ENCODE assay signal across 7 cellular contexts in genomic region chr2:95992102-95992501, GRCh38. TPM values are rescaled to one million over a fixed set of nuclear protein-coding genes. Genes with fewer than 3 reads are reported as not detected.
DNase-seq lines count a peak whose midpoint lies in the region; ATAC-seq and TF ChIP-seq lines count a peak whose summit lies in the region.
"Not testable (repeated sequence)": the region's sequence is repeated elsewhere in the genome, so short reads cannot be mapped to it uniquely, and the experiment has no call there.

No MANE protein-coding gene starts in this region.

- TF ChIP-seq EP300 in sigmoid colon (IDR thresholded peaks at IDR 0.05), result not testable (repeated sequence)

- H3K36me3 ChIP-seq in KMS-11 (ENCODE audit: insufficient read depth); duodenal mucosa (ENCODE audit: control insufficient read depth in 1 of 2, insufficient read depth in 2 of 2, low read length in 2 of 2); kidney epithelial cell (ENCODE audit: control insufficient read depth, insufficient read depth, low read length); sigmoid colon: not testable (repeated sequence)

- peak; percentile 7 for DNase-seq in activated T-cell treated with anti-CD3 and anti-CD28 coated beads for 24 hours (ENCODE audit: low read depth)
- DNase-seq in kidney epithelial cell (ENCODE audit: low read depth); sigmoid colon: not testable (repeated sequence)

- peak overlapping the region; percentile 90; the same call in 1 of the 2 replicates for H3K9ac ChIP-seq in KMS-11
- peak overlapping the region in 1 of 2 donors; percentile 73 for H3K9ac ChIP-seq in duodenal mucosa (ENCODE audit: low read depth in 1 of 2, low read length in 2 of 2)

- H3K9me3 ChIP-seq in duodenal mucosa (ENCODE audit: control insufficient read depth in 1 of 2, low read length in 2 of 2); sigmoid colon: not testable (repeated sequence)

- H3K4me3 ChIP-seq in KMS-11 (IDR thresholded peaks at IDR 0.05; ENCODE audit: insufficient read depth, low read depth, low read length), result not testable (repeated sequence)
- H3K4me3 ChIP-seq in duodenal mucosa (ENCODE audit: low read depth in 1 of 2, low read length in 2 of 2) (peak overlapping the region; percentile 65 to 70), kidney epithelial cell (ENCODE audit: low read depth, low read length) (peak overlapping the region; percentile 40), sigmoid colon (peak overlapping the region; percentile 52 to 65 (median 62))

- intact Hi-C loops in sigmoid colon (cut with DNase I), result loop anchor here (2.0 kb wide), 1 partner anchor 125 kb away; the partner anchor contains the start of gene ADRA2B

- TF ChIP-seq CTCF in KMS-11 (conservative IDR thresholded peaks at IDR 0.05; ENCODE audit: low read depth, low read length); kidney epithelial cell (IDR thresholded peaks at IDR 0.05; ENCODE audit: insufficient read depth, low read length, poor library complexity, severe bottlenecking); sigmoid colon (IDR thresholded peaks at IDR 0.05): not testable (repeated sequence)

- 0 to 1% methylated on average over 13 to 17 of the region's 39 CpGs for WGBS in sigmoid colon, 2 donors

- not testable (repeated sequence) for TF ChIP-seq POLR2A in sigmoid colon (IDR thresholded peaks at IDR 0.05)

- H3K4me1 ChIP-seq in KMS-11 (ENCODE audit: low read depth, poor library complexity, severe bottlenecking), result peaks cover 11% of the 10 kb centered on the region
- H3K4me1 ChIP-seq in duodenal mucosa (ENCODE audit: control insufficient read depth in 1 of 2, insufficient read depth in 2 of 2, low read length in 2 of 2); sigmoid colon: not testable (repeated sequence)

- H2AFZ ChIP-seq in KMS-11 (ENCODE audit: low read depth), result peak overlapping the region; percentile 91

- H3K27ac ChIP-seq in KMS-11, result peak overlapping the region; percentile 89
- H3K27ac ChIP-seq in duodenal mucosa (ENCODE audit: low read depth, low read length), result not testable (repeated sequence)
- peak overlapping the region; percentile 87 to 91 (median 89) for H3K27ac ChIP-seq in sigmoid colon

- not testable (repeated sequence) for H4K20me1 ChIP-seq in KMS-11 (ENCODE audit: insufficient read depth)

- H3K27me3 ChIP-seq in KMS-11 (ENCODE audit: insufficient read depth, low read depth); duodenal mucosa (ENCODE audit: control insufficient read depth in 1 of 2, insufficient read depth in 2 of 2, low read length in 2 of 2); kidney epithelial cell (ENCODE audit: control insufficient read depth, insufficient read depth, low read length); sigmoid colon: not testable (repeated sequence)

- not testable (repeated sequence) for H3K79me2 ChIP-seq in KMS-11 (ENCODE audit: insufficient read depth, low read depth)

- ATAC-seq in GM19023 (IDR thresholded peaks at IDR 0.05; ENCODE audit: unreplicated experiment) (peak; percentile 55), HG02763 (IDR thresholded peaks at IDR 0.05; ENCODE audit: unreplicated experiment) (peak; percentile 44)

- H3K4me2 ChIP-seq in KMS-11, result not testable (repeated sequence)

RNA-seq across cellular contexts. Expression of gene ANKRD36C, which starts 0.5 kb away (rescaled TPM):
- total RNA-seq in kidney epithelial cell (14.0 and 19.0 TPM in 2 replicates), sigmoid colon (10 to 100 TPM; 28.8 to 56.5 (median 33.6) TPM)
- 1 to 10 TPM in 1 of 3 donors, under 1 TPM in 1, not detected in 1; 0.92 to 7.4 TPM for polyA plus RNA-seq in sigmoid colon

RNA-seq across cellular contexts. Expression of gene GPAT2, which starts 42.6 kb away (rescaled TPM):
- total RNA-seq in kidney epithelial cell (1.3 and 1.6 TPM in 2 replicates), sigmoid colon (1 to 10 TPM in 3 of 4 donors, under 1 TPM in 1; 0.33 to 4.9 (median 3.1) TPM)
- polyA plus RNA-seq in sigmoid colon, result 1 to 10 TPM in 1 of 3 donors, under 1 TPM in 2; 0.23 to 5.1 (median 0.60) TPM
